In genomic region chr11:26597049-26597689, GRCh38 we compare ENCODE assay signal across 4 cellular contexts. TPM values are rescaled to one million over a fixed set of nuclear protein-coding genes. Genes with fewer than 3 reads are reported as not detected.
"Had no signal": no experiment of that assay in that cellular context is flagged by ENCODE, and none has a peak within 500 bp of the region (broad histone marks: within the 10 kb centered on the region; RNA-seq: fewer than 3 reads in every experiment).

No MANE protein-coding gene starts in this region.

RNA-seq across cellular contexts. Expression of gene MUC15, which starts 25.1 kb away (rescaled TPM):
- total RNA-seq: activated CD4-positive, alpha-beta memory T cell treated with anti-CD3 and anti-CD28 coated beads, Interleukin-2, amount 10 ng/mL, durations not matched to agents 7 days and 5 days; activated CD8-positive, alpha-beta memory T cell treated with anti-CD3 and anti-CD28 coated beads, Interleukin-2, amount 10 ng/mL, durations not matched to agents 7 days and 5 days; NCI-H460 had no signal
- polyA plus RNA-seq: IgD-negative memory B cell had no signal
